8 cellular contexts compared by ENCODE assay signal in genomic region chr2:200713003-200713703, GRCh38.
DNase-seq lines count a peak whose midpoint lies in the region; ATAC-seq, FAIRE-seq and TF ChIP-seq lines count a peak whose summit lies in the region.

No MANE protein-coding gene starts in this region.

- peak; percentile 91 for TF ChIP-seq CTCF in AG09319 (IDR thresholded peaks at IDR 0.05; ENCODE audit: low read depth, low read length)

- H3K4me1 Mint-ChIP-seq in central memory CD8-positive, alpha-beta T cell: peaks cover 10% of the 10 kb centered on the region

- peak overlapping the region; percentile 64 for H3K4me3 Mint-ChIP-seq in central memory CD8-positive, alpha-beta T cell

- peak; percentile 96 for FAIRE-seq in islet of Langerhans (lab: Jason Lieb, UNC)

- H3K36me3 Mint-ChIP-seq in central memory CD8-positive, alpha-beta T cell (ENCODE audit: insufficient read depth): peaks cover 3% of the 10 kb centered on the region

- in situ Hi-C loops in GM18951 (cut with MboI; ENCODE audit: low sequenced_read_pairs, unreplicated experiment): loop anchor here (25.0 kb wide), 2 partner anchors 474 to 751 kb away; partner anchors contain the start of genes CASP10, MAIP1 and TYW5

- peak; percentile 100 for ATAC-seq in HG03175 (IDR thresholded peaks at IDR 0.05; ENCODE audit: unreplicated experiment)
- peak; percentile 100 for ATAC-seq in central memory CD8-positive, alpha-beta T cell (replicated peaks; ENCODE audit: extremely low read depth, poor library complexity, severe bottlenecking)

- H3K27me3 Mint-ChIP-seq in central memory CD8-positive, alpha-beta T cell: peaks cover 18% of the 10 kb centered on the region

- no peaks in the 10 kb centered on the region for H3K9me3 Mint-ChIP-seq in central memory CD8-positive, alpha-beta T cell

- peak; percentile 90 for TF ChIP-seq POLR2A in GM18951 (IDR thresholded peaks at IDR 0.05; ENCODE audit: extremely low read depth, insufficient read depth, insufficient read length)

- DNase-seq in AG09319 (ENCODE audit: extremely low read depth, low read depth): peak; percentile 64
- peak; percentile 42 for DNase-seq in NCI-H226
- peak; percentile 66 to 80 (median 79) for DNase-seq in activated CD4-positive, CD25-positive, alpha-beta regulatory T cell (lab: John Stamatoyannopoulos, UW)
- DNase-seq in central memory CD8-positive, alpha-beta T cell (ENCODE audit: low spot score in 2 of 2): peak; percentile 81 to 93
- DNase-seq in stimulated activated CD4-positive, alpha-beta T cell treated with anti-CD3 and anti-CD28 coated beads, Interleukin-12 subunit alpha, Interleukin-12 subunit beta, amount 100 ng/mL, for 24 hours (ENCODE audit: low read depth in 2 of 2): peak; percentile 84 to 93

- H3K27ac Mint-ChIP-seq in central memory CD8-positive, alpha-beta T cell (ENCODE audit: low read depth): peak overlapping the region; percentile 98

Comparison
In these comparisons a context has a peak if more than half of its experiments do, and no peak if none do; other contexts are left out.
1. Peak in every context shown above with its lines: DNase-seq and ATAC-seq.